In genomic region chr5:180127682-180128670, GRCh38 we compare ENCODE assay signal across 15 cellular contexts. TPM values are rescaled to one million over a fixed set of nuclear protein-coding genes. Genes with fewer than 3 reads are reported as not detected.
A peak's percentile ranks its signal among the peaks of the same experiment; 100 is the strongest.
DNase-seq lines count a peak whose midpoint lies in the region; ATAC-seq and TF ChIP-seq lines count a peak whose summit lies in the region.
"Had no signal": no experiment of that assay in that cellular context is flagged by ENCODE, and none has a peak within 500 bp of the region (broad histone marks: within the 10 kb centered on the region; RNA-seq: fewer than 3 reads in every experiment).

No MANE protein-coding gene starts in this region.

- peaks cover 24% of the 10 kb centered on the region for H3K27me3 Mint-ChIP-seq in MCF 10A (ENCODE audit: insufficient read depth, unreplicated experiment)

- H3K9me3 Mint-ChIP-seq in MCF 10A (ENCODE audit: unreplicated experiment), result no peaks in the 10 kb centered on the region
- H3K9me3 Mint-ChIP-seq: activated naive CD8-positive, alpha-beta T cell treated with anti-CD3 and anti-CD28 coated beads, Interleukin-2, amount 50 U/mL, for 24 hours; effector memory CD8-positive, alpha-beta T cell had no signal

- no peak for TF ChIP-seq CTCF in breast epithelium (IDR thresholded peaks at IDR 0.05)
- TF ChIP-seq CTCF in MCF 10A (IDR thresholded peaks at IDR 0.05; ENCODE audit: unreplicated experiment), result no peak
- TF ChIP-seq CTCF in upper lobe of right lung (IDR thresholded peaks at IDR 0.05), result no peak

- no peaks in the 10 kb centered on the region for H3K36me3 ChIP-seq in breast epithelium
- H3K36me3 ChIP-seq in upper lobe of right lung, result no peaks in the 10 kb centered on the region
- H3K36me3 ChIP-seq: uterus had no signal

- intact Hi-C loops in breast epithelium (cut with DNase I; ENCODE audit: low total_unique reads) (loop anchor here (10.0 kb wide), 1 partner anchor 1373 kb away; no protein-coding TSS in a partner anchor), MCF 10A (cut with micrococcal nuclease) (loop anchor here (1.0 to 5.0 kb wide), 6 partner anchors 81 to 542 kb away; partner anchors contain the start of genes MAPK9 and RASGEF1C), upper lobe of right lung (cut with DNase I) (no loop called here)

- H3K36me3 Mint-ChIP-seq in MCF 10A (ENCODE audit: insufficient read depth, unreplicated experiment), result no peaks in the 10 kb centered on the region

- CTCF ChIA-PET in MCF 10A (lab: Yijun Ruan, JAX), result interaction anchor here (0.6 to 5.3 kb wide), 21 partner anchors 8 to 698 kb away, joined by 3 to 51 read pairs (median 3); partner anchors contain the start of gene RASGEF1C

- no peak overlapping the region for H3K4me3 Mint-ChIP-seq in MCF 10A (ENCODE audit: unreplicated experiment)
- H3K4me3 Mint-ChIP-seq: activated naive CD8-positive, alpha-beta T cell treated with anti-CD3 and anti-CD28 coated beads, Interleukin-2, amount 50 U/mL, for 24 hours; effector memory CD8-positive, alpha-beta T cell had no signal

- no peak overlapping the region for H3K27ac Mint-ChIP-seq in MCF 10A (ENCODE audit: low read depth, unreplicated experiment)
- H3K27ac Mint-ChIP-seq: activated naive CD8-positive, alpha-beta T cell treated with anti-CD3 and anti-CD28 coated beads, Interleukin-2, amount 50 U/mL, for 24 hours; effector memory CD8-positive, alpha-beta T cell had no signal

- H3K27me3 ChIP-seq in breast epithelium, result no peaks in the 10 kb centered on the region
- peaks cover 16% of the 10 kb centered on the region for H3K27me3 ChIP-seq in upper lobe of right lung

- H3K27ac ChIP-seq in breast epithelium (no peak overlapping the region), cingulate gyrus (ENCODE audit: low read depth, low read length) (peak overlapping the region; percentile 47), upper lobe of right lung (no peak overlapping the region)
- H3K27ac ChIP-seq: SK-N-MC, uterus had no signal

- BruUV-seq in MCF 10A (replicated peaks; lab: Mats Ljungman, UMichigan), result no TSS peak

- peaks cover 12% of the 10 kb centered on the region for H3K4me1 Mint-ChIP-seq in MCF 10A (ENCODE audit: insufficient read depth, unreplicated experiment)
- H3K4me1 Mint-ChIP-seq: activated naive CD8-positive, alpha-beta T cell treated with anti-CD3 and anti-CD28 coated beads, Interleukin-2, amount 50 U/mL, for 24 hours had no signal

- H3K4me3 ChIP-seq in breast epithelium, result no peak overlapping the region
- no peak overlapping the region for H3K4me3 ChIP-seq in upper lobe of right lung
- H3K4me3 ChIP-seq: uterus had no signal

- ATAC-seq in upper lobe of right lung, result no peak

- no peaks in the 10 kb centered on the region for H3K9me3 ChIP-seq in breast epithelium
- H3K9me3 ChIP-seq in upper lobe of right lung, result no peaks in the 10 kb centered on the region
- H3K9me3 ChIP-seq: uterus had no signal

- POLR2A ChIA-PET in MCF 10A (lab: Yijun Ruan, JAX), result interaction anchor here (0.7 to 0.9 kb wide), 2 partner anchors 367 to 907 kb away, joined by 3 read pairs; no protein-coding TSS in a partner anchor

- no peak for TF ChIP-seq POLR2A in breast epithelium (IDR thresholded peaks at IDR 0.05)

- H3K4me1 ChIP-seq in breast epithelium (peaks cover 0 to 6% of the 10 kb centered on the region in 2 donors), upper lobe of right lung (no peaks in the 10 kb centered on the region)
- H3K4me1 ChIP-seq: uterus had no signal

- DNase-seq in breast epithelium (ENCODE audit: low spot score in 2 of 2), result peak; percentile 14 to 38
- no peak for DNase-seq in MCF 10A (ENCODE audit: unreplicated experiment)
- peak; percentile 8 for DNase-seq in mucosa of gallbladder (ENCODE audit: low spot score)
- peak; percentile 56 for DNase-seq in upper lobe of right lung
- no peak for DNase-seq in germinal center (ENCODE audit: low spot score)
- DNase-seq in GM19238 (ENCODE audit: insufficient read length, low spot score), result no peak
- DNase-seq in NCI-H146 (lab: John Stamatoyannopoulos, UW), result no peak
- DNase-seq: activated CD4-positive, alpha-beta T cell treated with anti-CD3 and anti-CD28 coated beads, Interleukin-2, amount 50 U/mL, for 4 hours; NCI-H526 treated with DMSO at 0.1 percent for 48 hours; small intestine had no signal

RNA-seq across cellular contexts. Expression of gene RNF130, which starts 56.4 kb away (rescaled TPM):
- 100 to 1,000 TPM; 114 to 267 (median 143) TPM for total RNA-seq in breast epithelium
- total RNA-seq in MCF 10A (2022), result 31.8 and 34.0 TPM in 2 replicates
- 85.6 TPM for total RNA-seq in mucosa of gallbladder
- total RNA-seq in upper lobe of right lung, result 109 TPM

Comparison
In these comparisons a context has a peak if more than half of its experiments do, and no peak if none do; other contexts are left out.
1. DNase-seq: peak in breast epithelium (2 of 2), mucosa of gallbladder (single experiment) and upper lobe of right lung (single experiment); none in MCF 10A (single experiment), germinal center (single experiment), GM19238 (single experiment) and NCI-H146 (single experiment).